In the genomic region with DNA sequence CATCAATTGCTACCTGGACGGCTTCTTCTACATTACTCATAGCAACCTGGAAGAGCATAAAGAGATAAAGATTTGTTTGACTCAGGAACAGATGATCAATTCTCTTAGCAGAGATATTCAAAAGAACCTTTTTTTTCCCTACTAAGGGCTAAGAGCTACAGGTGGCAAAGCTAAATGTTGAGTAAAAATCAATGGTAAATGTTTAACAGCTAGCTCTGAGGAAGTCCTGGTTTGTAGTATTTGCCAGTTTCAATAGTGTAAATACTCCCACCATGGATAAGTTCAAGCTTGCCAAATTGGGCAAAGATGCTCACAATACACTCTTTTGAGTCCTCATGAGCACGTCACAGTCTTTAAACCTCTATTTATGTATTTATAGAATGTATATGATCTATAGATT, we compare ENCODE assay signal across 35 cellular contexts.
"Had no signal": no experiment of that assay in that cellular context is flagged by ENCODE, and none has a peak within 500 bp of the region (broad histone marks: within the 10 kb centered on the region; RNA-seq: fewer than 3 reads in every experiment).

No MANE protein-coding gene starts in this region.

- H3K36me3 ChIP-seq: adrenal gland, brain microvascular endothelial cell, breast epithelium had no signal

- H3K27ac Mint-ChIP-seq: activated CD4-positive, alpha-beta memory T cell treated with anti-CD3 and anti-CD28 coated beads, Interleukin-2, amount 10 ng/mL, durations not matched to agents 7 days and 5 days; activated CD4-positive, alpha-beta T cell treated with anti-CD3 and anti-CD28 coated beads for 36 hours; activated CD4-positive, alpha-beta T cell treated with anti-CD3 and anti-CD28 coated beads, Interleukin-2, amount 10 ng/mL, durations not matched to agents 7 days and 5 days; activated CD8-positive, alpha-beta memory T cell treated with anti-CD3 and anti-CD28 coated beads, Interleukin-2, amount 10 ng/mL, durations not matched to agents 7 days and 5 days; activated CD8-positive, alpha-beta T cell treated with anti-CD3 and anti-CD28 coated beads, Interleukin-2, amount 10 ng/mL, durations not matched to agents 7 days and 5 days; activated naive CD4-positive, alpha-beta T cell treated with anti-CD3 and anti-CD28 coated beads for 36 hours; activated naive CD4-positive, alpha-beta T cell treated with anti-CD3 and anti-CD28 coated beads, Interleukin-2, amount 50 U/mL, for 72 hours; activated naive CD8-positive, alpha-beta T cell treated with anti-CD3 and anti-CD28 coated beads for 36 hours; activated T-cell treated with anti-CD3 and anti-CD28 coated beads, Interleukin-2, amount 50 U/mL, for 24 hours; T-helper 1 cell treated with Interleukin-12 subunit alpha and Interleukin-12 subunit beta and Interleukin-4 antibody, amounts not matched to agents 30 μg/mL and 1 μg/mL, for 36 hours; T-helper 2 cell treated with Interferon-gamma antibody and Interleukin-4, amounts not matched to agents 5 μg/mL and 100 μg/mL, for 36 hours had no signal

- H3K4me1 ChIP-seq: breast epithelium had no signal

- H3K27ac ChIP-seq: adrenal gland, body of pancreas, brain microvascular endothelial cell, breast epithelium, VCaP had no signal

- H3K4me1 Mint-ChIP-seq: activated naive CD8-positive, alpha-beta T cell treated with anti-CD3 and anti-CD28 coated beads for 36 hours had no signal

- H3K9me3 Mint-ChIP-seq: activated CD4-positive, alpha-beta memory T cell treated with anti-CD3 and anti-CD28 coated beads, Interleukin-2, amount 10 ng/mL, durations not matched to agents 7 days and 5 days; activated CD4-positive, alpha-beta T cell treated with anti-CD3 and anti-CD28 coated beads, Interleukin-2, amount 10 ng/mL, durations not matched to agents 7 days and 5 days; activated naive CD4-positive, alpha-beta T cell treated with anti-CD3 and anti-CD28 coated beads for 36 hours; activated naive CD4-positive, alpha-beta T cell treated with anti-CD3 and anti-CD28 coated beads, Interleukin-2, amount 50 U/mL, for 72 hours; activated naive CD8-positive, alpha-beta T cell treated with anti-CD3 and anti-CD28 coated beads for 36 hours; activated T-cell treated with anti-CD3 and anti-CD28 coated beads, Interleukin-2, amount 50 U/mL, for 24 hours; T-helper 1 cell treated with Interleukin-12 subunit alpha and Interleukin-12 subunit beta and Interleukin-4 antibody, amounts not matched to agents 30 μg/mL and 1 μg/mL, for 36 hours; T-helper 2 cell treated with Interferon-gamma antibody and Interleukin-4, amounts not matched to agents 5 μg/mL and 100 μg/mL, for 36 hours had no signal

- H3K36me3 Mint-ChIP-seq: activated CD8-positive, alpha-beta memory T cell treated with anti-CD3 and anti-CD28 coated beads, Interleukin-2, amount 10 ng/mL, durations not matched to agents 7 days and 5 days had no signal

- H3K4me3 ChIP-seq: adrenal gland, body of pancreas, breast epithelium had no signal

- ATAC-seq: activated CD4-positive, alpha-beta T cell treated with anti-CD3 and anti-CD28 coated beads for 36 hours; activated CD4-positive, CD25-positive, alpha-beta regulatory T cell treated with anti-CD3 and anti-CD28 coated beads, Interleukin-2, amount 50 U/mL, for 24 hours; activated CD8-positive, alpha-beta memory T cell treated with anti-CD3 and anti-CD28 coated beads, Interleukin-2, amount 10 ng/mL, durations not matched to agents 7 days and 5 days; activated CD8-positive, alpha-beta T cell treated with anti-CD3 and anti-CD28 coated beads, Interleukin-2, amount 10 ng/mL, durations not matched to agents 7 days and 5 days; activated naive CD4-positive, alpha-beta T cell treated with anti-CD3 and anti-CD28 coated beads, Interleukin-2, amount 50 U/mL, for 72 hours; body of pancreas had no signal

- H3K27me3 Mint-ChIP-seq: activated CD4-positive, alpha-beta memory T cell treated with anti-CD3 and anti-CD28 coated beads, Interleukin-2, amount 10 ng/mL, durations not matched to agents 7 days and 5 days; activated CD4-positive, alpha-beta T cell treated with anti-CD3 and anti-CD28 coated beads for 36 hours; activated CD4-positive, alpha-beta T cell treated with anti-CD3 and anti-CD28 coated beads, Interleukin-2, amount 10 ng/mL, durations not matched to agents 7 days and 5 days; activated CD8-positive, alpha-beta memory T cell treated with anti-CD3 and anti-CD28 coated beads, Interleukin-2, amount 10 ng/mL, durations not matched to agents 7 days and 5 days; activated naive CD8-positive, alpha-beta T cell treated with anti-CD3 and anti-CD28 coated beads for 36 hours had no signal

- H3K4me3 Mint-ChIP-seq: activated CD4-positive, alpha-beta memory T cell treated with anti-CD3 and anti-CD28 coated beads, Interleukin-2, amount 10 ng/mL, durations not matched to agents 7 days and 5 days; activated CD4-positive, alpha-beta T cell treated with anti-CD3 and anti-CD28 coated beads for 36 hours; activated CD4-positive, alpha-beta T cell treated with anti-CD3 and anti-CD28 coated beads, Interleukin-2, amount 10 ng/mL, durations not matched to agents 7 days and 5 days; activated CD8-positive, alpha-beta memory T cell treated with anti-CD3 and anti-CD28 coated beads, Interleukin-2, amount 10 ng/mL, durations not matched to agents 7 days and 5 days; activated CD8-positive, alpha-beta T cell treated with anti-CD3 and anti-CD28 coated beads, Interleukin-2, amount 10 ng/mL, durations not matched to agents 7 days and 5 days; activated naive CD4-positive, alpha-beta T cell treated with anti-CD3 and anti-CD28 coated beads for 36 hours; activated naive CD8-positive, alpha-beta T cell treated with anti-CD3 and anti-CD28 coated beads for 36 hours; activated T-cell treated with anti-CD3 and anti-CD28 coated beads, Interleukin-2, amount 50 U/mL, for 24 hours; T-helper 1 cell treated with Interleukin-12 subunit alpha and Interleukin-12 subunit beta and Interleukin-4 antibody, amounts not matched to agents 30 μg/mL and 1 μg/mL, for 36 hours; T-helper 2 cell treated with Interferon-gamma antibody and Interleukin-4, amounts not matched to agents 5 μg/mL and 100 μg/mL, for 36 hours had no signal

- DNase-seq: activated CD4-positive, alpha-beta memory T cell treated with anti-CD3 and anti-CD28 coated beads, Interleukin-2, amount 10 ng/mL, durations not matched to agents 7 days and 5 days; activated CD4-positive, alpha-beta T cell treated with anti-CD3 and anti-CD28 coated beads for 1 hour; activated CD4-positive, alpha-beta T cell treated with anti-CD3 and anti-CD28 coated beads for 36 hours; activated CD4-positive, alpha-beta T cell treated with anti-CD3 and anti-CD28 coated beads for 48 hours; activated CD4-positive, alpha-beta T cell treated with anti-CD3 and anti-CD28 coated beads, Interleukin-2, amount 10 ng/mL, durations not matched to agents 7 days and 5 days; activated CD4-positive, alpha-beta T cell treated with anti-CD3 and anti-CD28 coated beads, Interleukin-2, amount 50 U/mL, for 48 hours; activated CD4-positive, CD25-positive, alpha-beta regulatory T cell; activated CD8-positive, alpha-beta memory T cell treated with anti-CD3 and anti-CD28 coated beads for 24 hours; activated CD8-positive, alpha-beta memory T cell treated with anti-CD3 and anti-CD28 coated beads, Interleukin-2, amount 10 ng/mL, durations not matched to agents 7 days and 5 days; activated CD8-positive, alpha-beta memory T cell treated with anti-CD3 and anti-CD28 coated beads, Interleukin-2, amount 50 U/mL, for 48 hours; activated CD8-positive, alpha-beta T cell treated with anti-CD3 and anti-CD28 coated beads, Interleukin-2, amount 10 ng/mL, durations not matched to agents 7 days and 5 days; activated effector memory CD4-positive, alpha-beta T cell treated with anti-CD3 and anti-CD28 coated beads, Interleukin-2, amount 50 U/mL, for 16 hours; activated gamma-delta T cell treated with Interleukin-2 at 50 U/mL for 16 hours; activated naive CD4-positive, alpha-beta T cell; activated naive CD4-positive, alpha-beta T cell treated with anti-CD3 and anti-CD28 coated beads for 36 hours; activated naive CD4-positive, alpha-beta T cell treated with anti-CD3 and anti-CD28 coated beads, Interleukin-2, amount 50 U/mL, for 16 hours; activated naive CD8-positive, alpha-beta T cell treated with anti-CD3 and anti-CD28 coated beads for 36 hours; activated T-cell treated with anti-CD3 and anti-CD28 coated beads, Interleukin-2, amount 50 U/mL, for 24 hours; activated T-cell treated with anti-CD3 and anti-CD28 coated beads, Interleukin-2, amount 50 U/mL, for 48 hours; adrenal gland; amniotic stem cell; aorta; body of pancreas; brain microvascular endothelial cell; central memory CD4-positive, alpha-beta T cell; T-helper 1 cell; T-helper 2 cell; T-helper 9 cell had no signal

- H3K9me3 ChIP-seq: adrenal gland, body of pancreas, breast epithelium had no signal

- FAIRE-seq: astrocyte had no signal

- H3K27me3 ChIP-seq: adrenal gland, body of pancreas, brain microvascular endothelial cell, breast epithelium had no signal
